25 cellular contexts compared by ENCODE assay signal in the genomic region with DNA sequence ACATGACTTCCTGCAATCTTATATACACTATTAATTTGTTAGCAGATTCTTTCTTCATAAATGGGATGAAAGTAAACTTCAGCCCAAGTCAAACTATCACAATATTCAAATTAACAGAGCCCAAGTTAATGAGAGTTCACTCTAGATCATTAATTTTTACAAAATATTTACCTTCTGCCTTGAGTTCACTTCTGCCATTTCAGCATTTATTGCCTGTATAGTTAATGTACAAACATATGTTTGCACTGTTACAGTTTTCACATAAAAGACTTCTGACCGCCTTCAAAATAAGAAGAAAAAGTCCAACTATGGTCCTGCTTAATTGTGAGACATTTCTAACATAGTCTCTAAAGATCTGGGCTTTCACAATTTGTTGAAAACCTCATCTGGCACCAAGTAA. TPM values are rescaled to one million over a fixed set of nuclear protein-coding genes. Genes with fewer than 3 reads are reported as not detected.
"Had no signal": no experiment of that assay in that cellular context is flagged by ENCODE, and none has a peak within 500 bp of the region (broad histone marks: within the 10 kb centered on the region; RNA-seq: fewer than 3 reads in every experiment).

No MANE protein-coding gene starts in this region.

- H3K9ac ChIP-seq: SK-N-SH had no signal

- H3K9me3 ChIP-seq: MG63, SJSA1, SK-N-SH had no signal

- H3K36me3 ChIP-seq: MG63, SJSA1 had no signal

- H3K27me3 ChIP-seq: MG63, SJSA1 had no signal

- FAIRE-seq: RCC 7860 had no signal

- H3K4me2 ChIP-seq: SK-N-SH had no signal

- H3K27ac ChIP-seq: SJSA1 had no signal

- H3K4me1 ChIP-seq: SJSA1 had no signal

- DNase-seq: Karpas-422, KG1, MG63, NCI-H1092, NCI-H1105 treated with DMSO at 0.1 percent for 48 hours, NCI-H1417 treated with DMSO at 0.1 percent for 48 hours, NCI-H146, NCI-H1694 treated with DMSO at 0.1 percent for 48 hours, NCI-H1930, NCI-H2081, NCI-H2171, NCI-H226, NCI-H446, NCI-H510A, NCI-H524 treated with DMSO at 0.1 percent for 48 hours, NCI-H69, NCI-H774, Right ventricle myocardium superior, RPMI8226, SIG-M5, SK-N-SH, SW 1271 had no signal

- H3K4me3 ChIP-seq: MG63, SJSA1 had no signal

RNA-seq across cellular contexts. Expression of a gene that starts 46.9 kb away (rescaled TPM):
- total RNA-seq: HT1080 had no signal
